8 cellular contexts compared by ENCODE assay signal in genomic region chr9:97710356-97711222, GRCh38. TPM values are rescaled to one million over a fixed set of nuclear protein-coding genes. Genes with fewer than 3 reads are reported as not detected.
A peak's percentile ranks its signal among the peaks of the same experiment; 100 is the strongest.
DNase-seq lines count a peak whose midpoint lies in the region; ATAC-seq and TF ChIP-seq lines count a peak whose summit lies in the region.
"Had no signal": no experiment of that assay in that cellular context is flagged by ENCODE, and none has a peak within 500 bp of the region (broad histone marks: within the 10 kb centered on the region; RNA-seq: fewer than 3 reads in every experiment).

No MANE protein-coding gene starts in this region.

- 22% methylated on average over 9 of the region's 9 CpGs for WGBS in right lobe of liver (ENCODE audit: insufficient coverage, low coverage, low lambda C conversion rate, missing lambda C conversion rate)

- H3K9me3 ChIP-seq in right lobe of liver, result no peaks in the 10 kb centered on the region

- H3K4me3 Mint-ChIP-seq in activated B cell treated with CpG ODN at 0.5 μM for 24 hours, result no peak overlapping the region

- H3K36me3 Mint-ChIP-seq in activated B cell treated with CpG ODN at 0.5 μM for 24 hours (ENCODE audit: low read depth), result no peaks in the 10 kb centered on the region

- no peak for TF ChIP-seq POLR2A in right lobe of liver (IDR thresholded peaks at IDR 0.05)

- peaks cover 37% of the 10 kb centered on the region for H3K27me3 Mint-ChIP-seq in activated B cell treated with CpG ODN at 0.5 μM for 24 hours

- H3K4me3 ChIP-seq in right lobe of liver, result no peak overlapping the region

- POLR2A ChIA-PET in activated B cell treated with CpG ODN at 0.5 μM for 24 hours (lab: Charles Lee), result no interaction called here

- CTCF ChIA-PET in activated B cell treated with CpG ODN at 0.5 μM for 24 hours (lab: Charles Lee), result interaction anchor here (1.0 kb wide), 2 partner anchors 190 to 192 kb away, joined by 3 read pairs; no protein-coding TSS in a partner anchor

- H3K9me3 Mint-ChIP-seq in activated B cell treated with CpG ODN at 0.5 μM for 24 hours, result no peaks in the 10 kb centered on the region

- H3K27ac ChIP-seq in right lobe of liver, result no peak overlapping the region
- H3K27ac ChIP-seq: epithelial cell of prostate had no signal

- H3K4me1 ChIP-seq in right lobe of liver, result no peaks in the 10 kb centered on the region

- intact Hi-C loops in activated B cell treated with CpG ODN at 0.5 μM for 24 hours (cut with micrococcal nuclease) (loop anchor here (1.0 to 5.0 kb wide), 7 partner anchors 13 to 553 kb away; partner anchors contain the start of genes FOXE1 and XPA), right lobe of liver (cut with DNase I) (loop anchor here in 1 of 2 donors (10.0 kb wide), 1 partner anchor 184 kb away; no protein-coding TSS in a partner anchor)

- H3K27me3 ChIP-seq in right lobe of liver, result no peaks in the 10 kb centered on the region

- TF ChIP-seq CTCF in GM12801 (IDR thresholded peaks at IDR 0.05; ENCODE audit: extremely low read depth, insufficient read length), result peak; percentile 51
- peak; percentile 49 for TF ChIP-seq CTCF in activated B cell treated with CpG ODN at 0.5 μM for 24 hours (IDR thresholded peaks at IDR 0.05)
- peak; percentile 80 to 87 (median 86) for TF ChIP-seq CTCF in right lobe of liver (IDR thresholded peaks at IDR 0.05)

- DNase-seq in NCI-H2227 treated with DMSO at 0.1 percent for 48 hours (lab: John Stamatoyannopoulos, UW), result peak; percentile 47
- no peak for DNase-seq in activated B cell treated with CpG ODN at 0.5 μM for 24 hours
- DNase-seq in dermis microvascular lymphatic vessel endothelial cell (ENCODE audit: low read depth in 2 of 2), result peak; percentile 38 to 71
- peak in 1 of 3 donors; percentile 55 for DNase-seq in right lobe of liver
- peak; percentile 33 for DNase-seq in stimulated activated naive CD8-positive, alpha-beta T cell treated with anti-CD3 and anti-CD28 coated beads, Interleukin-15, Interleukin-2, amounts not matched to agents 100 U/mL and 50 U/mL, for 24 hours

- ATAC-seq in HG02938 (IDR thresholded peaks at IDR 0.05; ENCODE audit: unreplicated experiment) (peak; percentile 79), activated B cell treated with CpG ODN at 0.5 μM for 24 hours (ENCODE audit: low read depth) (peak; percentile 83), right lobe of liver (peak; percentile 96 to 99 (median 98))
- ATAC-seq in stimulated activated naive CD8-positive, alpha-beta T cell treated with anti-CD3 and anti-CD28 coated beads, Interleukin-15, Interleukin-2, amounts not matched to agents 100 U/mL and 50 U/mL, for 24 hours, result peak; percentile 76

- H3K36me3 ChIP-seq in right lobe of liver, result no peaks in the 10 kb centered on the region

- H3K27ac Mint-ChIP-seq in activated B cell treated with CpG ODN at 0.5 μM for 24 hours, result no peak overlapping the region

- H3K4me1 Mint-ChIP-seq in activated B cell treated with CpG ODN at 0.5 μM for 24 hours, result no peaks in the 10 kb centered on the region

RNA-seq across cellular contexts. Expression of gene XPA, which starts 13.4 kb away (rescaled TPM):
- 14.4 and 18.1 TPM in 2 replicates for total RNA-seq in activated B cell treated with CpG ODN at 0.5 μM for 24 hours
- 6.3 and 7.2 TPM in 2 replicates for total RNA-seq in dermis microvascular lymphatic vessel endothelial cell
- total RNA-seq in right lobe of liver, result 1 to 10 TPM; 4.4 to 9.0 (median 6.7) TPM
